28 cellular contexts compared by ENCODE assay signal in genomic region chr12:89481218-89481914, GRCh38. TPM values are rescaled to one million over a fixed set of nuclear protein-coding genes. Genes with fewer than 3 reads are reported as not detected.
A peak's percentile ranks its signal among the peaks of the same experiment; 100 is the strongest.
DNase-seq lines count a peak whose midpoint lies in the region; ATAC-seq and TF ChIP-seq lines count a peak whose summit lies in the region.
"Had no signal": no experiment of that assay in that cellular context is flagged by ENCODE, and none has a peak within 500 bp of the region (broad histone marks: within the 10 kb centered on the region; RNA-seq: fewer than 3 reads in every experiment).

No MANE protein-coding gene starts in this region.

- H3K4me3 Mint-ChIP-seq in CD14-positive monocyte, result no peak overlapping the region
- H3K4me3 Mint-ChIP-seq: activated CD8-positive, alpha-beta T cell treated with anti-CD3 and anti-CD28 coated beads for 36 hours; activated naive CD8-positive, alpha-beta T cell; CD4-positive, alpha-beta T cell; dendritic cell treated with granulocyte-macrophage colony-stimulating factor and Interleukin-4, amounts not matched to agents 40 ng/mL and 50 ng/mL, for 4 days; memory B cell; stimulated activated naive CD8-positive, alpha-beta T cell treated with anti-CD3 and anti-CD28 coated beads, Interleukin-15, Interleukin-2, amounts not matched to agents 100 ng/mL and 50 ng/mL, for 24 hours had no signal

- H3K9me1 ChIP-seq in IMR-90 (ENCODE audit: insufficient read depth, low read length), result no peaks in the 10 kb centered on the region; the same call in 1 of the 2 replicates

- peak; percentile 37; the same call in 1 of the 2 replicates for ATAC-seq in IMR-90 (ENCODE audit: low read depth)
- ATAC-seq: activated CD8-positive, alpha-beta T cell treated with anti-CD3 and anti-CD28 coated beads for 36 hours; GM12878; PC-3 had no signal

- peaks cover 0 to 2% (median 0%) of the 10 kb centered on the region in 7 donors for H3K9me3 Mint-ChIP-seq in CD14-positive monocyte
- H3K9me3 Mint-ChIP-seq: activated CD8-positive, alpha-beta T cell treated with anti-CD3 and anti-CD28 coated beads for 36 hours; CD4-positive, alpha-beta T cell; dendritic cell treated with granulocyte-macrophage colony-stimulating factor and Interleukin-4, amounts not matched to agents 40 ng/mL and 50 ng/mL, for 4 days; memory B cell; stimulated activated naive CD8-positive, alpha-beta T cell treated with anti-CD3 and anti-CD28 coated beads, Interleukin-15, Interleukin-2, amounts not matched to agents 100 ng/mL and 50 ng/mL, for 24 hours had no signal

- no peak overlapping the region for H3K27ac Mint-ChIP-seq in CD14-positive monocyte
- H3K27ac Mint-ChIP-seq: activated CD8-positive, alpha-beta T cell treated with anti-CD3 and anti-CD28 coated beads for 36 hours; activated naive CD8-positive, alpha-beta T cell; CD4-positive, alpha-beta T cell; dendritic cell treated with granulocyte-macrophage colony-stimulating factor and Interleukin-4, amounts not matched to agents 40 ng/mL and 50 ng/mL, for 4 days; memory B cell; stimulated activated naive CD8-positive, alpha-beta T cell treated with anti-CD3 and anti-CD28 coated beads, Interleukin-15, Interleukin-2, amounts not matched to agents 100 ng/mL and 50 ng/mL, for 24 hours had no signal

- TF ChIP-seq POLR2A in IMR-90 (IDR thresholded peaks at IDR 0.05; ENCODE audit: low read depth, low read length), result no peak

- POLR2A ChIA-PET in IMR-90 (lab: Charles Lee; ENCODE audit: unreplicated experiment), result no interaction called here

- H2AK9ac ChIP-seq in IMR-90 (replicated peaks; ENCODE audit: low read depth, low read length, poor library complexity), result no peak overlapping the region

- TF ChIP-seq RAD21 in IMR-90 (IDR thresholded peaks at IDR 0.05; ENCODE audit: low read length), result no peak

- no peak overlapping the region for H3K27ac ChIP-seq in IMR-90 (ENCODE audit: insufficient read depth, low read length)
- peak overlapping the region; percentile 66 to 98 (median 92) for H3K27ac ChIP-seq in dorsolateral prefrontal cortex
- H3K27ac ChIP-seq: 22Rv1, GM23248, prostate gland, tibial artery had no signal

- peaks cover 2% of the 10 kb centered on the region for H3K4me1 ChIP-seq in IMR-90 (ENCODE audit: control insufficient read depth, insufficient read depth, low read length)
- H3K4me1 ChIP-seq: prostate gland, tibial artery had no signal

- no peak overlapping the region for H3K4me2 ChIP-seq in IMR-90 (ENCODE audit: low read depth, low read length)

- TF ChIP-seq CTCF in IMR-90 (conservative IDR thresholded peaks at IDR 0.05; ENCODE audit: low read depth, low read length) (no peak), dorsolateral prefrontal cortex (IDR thresholded peaks at IDR 0.05 in 54 of 56, conservative IDR thresholded peaks at IDR 0.05 in 2 of 56; ENCODE audit: low read depth in 1 of 56, partially characterized antibody in 56 of 56) (peak in 2 of 56 donors; percentile 9 to 10), CD14-positive monocyte (IDR thresholded peaks at IDR 0.05) (no peak)

- H3K27me3 ChIP-seq in IMR-90 (ENCODE audit: control insufficient read depth, insufficient read depth, low read length), result no peaks in the 10 kb centered on the region
- no peaks in the 10 kb centered on the region for H3K27me3 ChIP-seq in dorsolateral prefrontal cortex
- H3K27me3 ChIP-seq: MG63, tibial artery had no signal

- H3K14ac ChIP-seq in IMR-90 (replicated peaks; ENCODE audit: low read depth, low read length), result no peak overlapping the region

- no peaks in the 10 kb centered on the region for H4K20me1 ChIP-seq in IMR-90 (ENCODE audit: insufficient read depth, low read length)

- no peak overlapping the region for H4K5ac ChIP-seq in IMR-90 (ENCODE audit: low read depth, low read length)

- dilution Hi-C loops in IMR-90 (cut with HindIII; ENCODE audit: low sequenced_read_pairs, unreplicated experiment), result no loop called here

- H3K4ac ChIP-seq in IMR-90 (ENCODE audit: low read depth, low read length), result no peak overlapping the region

- no peak overlapping the region for H3K23ac ChIP-seq in IMR-90 (ENCODE audit: low read depth, low read length)

- no peak overlapping the region for H4K8ac ChIP-seq in IMR-90 (ENCODE audit: low read depth in 2 of 2, low read length in 2 of 2)

- H3K36me3 ChIP-seq in IMR-90 (ENCODE audit: control insufficient read depth, insufficient read depth, low read length), result no peaks in the 10 kb centered on the region; the same call in 1 of the 2 replicates
- H3K36me3 ChIP-seq: MG63, prostate gland had no signal

- no peak overlapping the region for H3K9ac ChIP-seq in IMR-90 (ENCODE audit: low read depth, low read length)
- H3K9ac ChIP-seq: GM23248 had no signal

- H3K56ac ChIP-seq in IMR-90 (ENCODE audit: extremely low read depth, insufficient read depth, low read length), result no peak overlapping the region

- peaks cover 21 to 27% of the 10 kb centered on the region in 2 donors for H3K36me3 Mint-ChIP-seq in CD14-positive monocyte

- H2BK15ac ChIP-seq in IMR-90 (ENCODE audit: low read depth, low read length), result no peak overlapping the region

- CTCF ChIA-PET in IMR-90 (lab: Yijun Ruan, JAX), result no interaction called here

- H2BK20ac ChIP-seq in IMR-90 (ENCODE audit: low read depth, low read length), result no peak overlapping the region

- in situ Hi-C loops in IMR-90 (cut with MboI; ENCODE audit: low sequenced_read_pairs), result no loop called here

- no CpG with 5 or more reads among the region's 2 CpGs for WGBS in IMR-90 (ENCODE audit: extremely low coverage in 2 of 2, insufficient read length in 1 of 2), 2 experiments

- H3K4me1 Mint-ChIP-seq in CD14-positive monocyte, result peaks cover 6% of the 10 kb centered on the region

- peak; percentile 37 for DNase-seq in DMS 273 (lab: John Stamatoyannopoulos, UW; ENCODE audit: unreplicated experiment)
- no peak for DNase-seq in DMS 273 treated with DMSO at 0.1 percent for 48 hours (lab: John Stamatoyannopoulos, UW)
- peak; percentile 45 for DNase-seq in IMR-90
- peak in 2 of 10 donors; percentile 55 to 61 for DNase-seq in dorsolateral prefrontal cortex
- DNase-seq in medulla oblongata (ENCODE audit: extremely low spot score), result peak; percentile 74
- no peak for DNase-seq in CD14-positive monocyte (ENCODE audit: low spot score)
- DNase-seq in glomerular visceral epithelial cell (ENCODE audit: extremely low spot score), result no peak
- no peak for DNase-seq in SIG-M5 (lab: John Stamatoyannopoulos, UW)
- DNase-seq: activated CD4-positive, alpha-beta T cell treated with anti-CD3 and anti-CD28 coated beads for 1 hour; activated CD8-positive, alpha-beta T cell treated with anti-CD3 and anti-CD28 coated beads for 36 hours; CD4-positive, alpha-beta T cell; central memory CD4-positive, alpha-beta T cell; GM23248; KG1; MG63; NCI-H1417 treated with DMSO at 0.1 percent for 48 hours; NCI-H2081; NCI-H774; PC-3; SHP77; tibial artery had no signal

- no peaks in the 10 kb centered on the region for H3K27me3 Mint-ChIP-seq in CD14-positive monocyte (ENCODE audit: low read depth in 3 of 3)
- H3K27me3 Mint-ChIP-seq: activated CD8-positive, alpha-beta T cell treated with anti-CD3 and anti-CD28 coated beads for 36 hours; activated naive CD8-positive, alpha-beta T cell; CD4-positive, alpha-beta T cell; dendritic cell treated with granulocyte-macrophage colony-stimulating factor and Interleukin-4, amounts not matched to agents 40 ng/mL and 50 ng/mL, for 4 days; memory B cell; stimulated activated naive CD8-positive, alpha-beta T cell treated with anti-CD3 and anti-CD28 coated beads, Interleukin-15, Interleukin-2, amounts not matched to agents 100 ng/mL and 50 ng/mL, for 24 hours had no signal

- no peak overlapping the region for H2AFZ ChIP-seq in IMR-90 (replicated peaks; ENCODE audit: low read length, poor library complexity)
- H2AFZ ChIP-seq: GM23248 had no signal

- no peaks in the 10 kb centered on the region for H3K9me3 ChIP-seq in IMR-90 (ENCODE audit: control insufficient read depth, insufficient read depth, low read length)
- H3K9me3 ChIP-seq: MG63, prostate gland, tibial artery had no signal

- H3K18ac ChIP-seq in IMR-90 (ENCODE audit: low read depth, low read length), result no peak overlapping the region

- no peak overlapping the region for H2AK5ac ChIP-seq in IMR-90 (ENCODE audit: low read depth, low read length)

- H2BK120ac ChIP-seq in IMR-90 (ENCODE audit: low read depth, low read length), result no peak overlapping the region

- peaks cover 0 to 3% of the 10 kb centered on the region in 2 experiments; a peak in 2 of 4 replicates for H3K79me1 ChIP-seq in IMR-90 (ENCODE audit: low read depth in 1 of 2, low read length in 2 of 2)

- no TSS peak for BruUV-seq in IMR-90 (replicated peaks; lab: Mats Ljungman, UMichigan)

- H2BK5ac ChIP-seq in IMR-90 (ENCODE audit: low read depth, low read length, poor library complexity, severe bottlenecking), result no peak overlapping the region

- no peak overlapping the region for H4K91ac ChIP-seq in IMR-90 (ENCODE audit: insufficient read depth, low read depth, low read length)

- no peak overlapping the region for H3K4me3 ChIP-seq in IMR-90 (ENCODE audit: insufficient read depth, low read depth, low read length)
- H3K4me3 ChIP-seq in dorsolateral prefrontal cortex, result peak overlapping the region in 37 of 59 donors; percentile 0 to 54 (median 27)
- H3K4me3 ChIP-seq: GM12878, GM23248, MG63, prostate gland, tibial artery had no signal

- intact Hi-C loops in IMR-90 (cut with micrococcal nuclease) (no loop called here), dorsolateral prefrontal cortex (cut with DNase I) (no loop called here), CD14-positive monocyte (cut with micrococcal nuclease) (no loop called here)

TF ChIP-seq in IMR-90, 13 proteins besides CTCF, POLR2A, EP300 and RAD21 (continues in another document):
- TF ChIP-seq ELK1 (IDR thresholded peaks at IDR 0.05; ENCODE audit: borderline replicate concordance, low read depth, low read length), result no peak

RNA-seq across cellular contexts. Expression of gene GALNT4, which starts 43.2 kb away (rescaled TPM):
- 9.0 and 14.2 TPM in 2 replicates for total RNA-seq in IMR-90 (2012; rRNA removed)
- polyA plus RNA-seq in IMR-90 (2012; rRNA removed), result 1.9 and 2.6 TPM in 2 replicates
- polyA plus RNA-seq in IMR-90 (2012; cell fraction: cytosol; rRNA removed), result 0.76 and 1.2 TPM in 2 replicates
- 0.29 and 1.4 TPM in 2 replicates for polyA plus RNA-seq in IMR-90 (2012; cell fraction: nucleus; rRNA removed; ENCODE audit: low replicate concordance)
- total RNA-seq in dorsolateral prefrontal cortex, result 1 to 10 TPM; 1.1 to 6.8 (median 3.4) TPM
- 10 to 100 TPM; 10.7 to 12.9 TPM for polyA plus RNA-seq in CD14-positive monocyte

RNA-seq across cellular contexts. Expression of gene POC1B, which starts 44.5 kb away (rescaled TPM):
- total RNA-seq in IMR-90 (2012; rRNA removed) (10.4 and 13.3 TPM in 2 replicates), dorsolateral prefrontal cortex (10 to 100 TPM; 16.8 to 60.1 (median 33.0) TPM)
- polyA plus RNA-seq in IMR-90 (2012; rRNA removed) (4.7 and 5.0 TPM in 2 replicates), CD14-positive monocyte (10 to 100 TPM; 29.7 to 32.0 TPM)
- 0.77 and 1.7 TPM in 2 replicates for polyA plus RNA-seq in IMR-90 (2012; cell fraction: cytosol; rRNA removed)
- 1.2 and 7.7 TPM in 2 replicates for polyA plus RNA-seq in IMR-90 (2012; cell fraction: nucleus; rRNA removed; ENCODE audit: low replicate concordance)

Comparison
In these comparisons a context has a peak if more than half of its experiments do, and no peak if none do; other contexts are left out.
1. DNase-seq: peak in DMS 273 (single experiment), IMR-90 (single experiment) and medulla oblongata (single experiment); none in DMS 273 treated with DMSO at 0.1 percent for 48 hours (single experiment), CD14-positive monocyte (single experiment), glomerular visceral epithelial cell (single experiment) and SIG-M5 (single experiment).